Comparison of ENCODE assay signal across 8 cellular contexts in genomic region chr6:53679446-53679933, GRCh38. TPM values are rescaled to one million over a fixed set of nuclear protein-coding genes. Genes with fewer than 3 reads are reported as not detected.
DNase-seq lines count a peak whose midpoint lies in the region; ATAC-seq and TF ChIP-seq lines count a peak whose summit lies in the region.

No MANE protein-coding gene starts in this region.

- CTCF ChIA-PET in MCF 10A (lab: Yijun Ruan, JAX), result interaction anchor here (0.6 to 1.3 kb wide), 10 partner anchors 9 to 506 kb away, joined by 3 to 10 read pairs (median 3); no protein-coding TSS in a partner anchor

- H3K27ac Mint-ChIP-seq in natural killer cell (peak overlapping the region in 1 of 2 donors; percentile 26), MCF 10A (ENCODE audit: low read depth, unreplicated experiment) (peak overlapping the region; percentile 37)
- no peak overlapping the region for H3K27ac Mint-ChIP-seq in natural killer cell treated with Interleukin-12 subunit alpha and Interleukin-12 subunit beta and Interleukin-15 and Interleukin-18, amount 100 ng/mL, for 72 hours
- no peak overlapping the region for H3K27ac Mint-ChIP-seq in stimulated activated memory B cell treated with anti-CD40 and anti-IgM and Interleukin-4, amounts not matched to agents 10 μg/mL and 1 μg/mL and 100 μg/mL, for 72 hours

- intact Hi-C loops in natural killer cell (cut with micrococcal nuclease) (no loop called here), MCF 10A (cut with micrococcal nuclease) (loop anchor here (1.0 kb wide), 2 partner anchors 28 to 186 kb away; no protein-coding TSS in a partner anchor)

- no peaks in the 10 kb centered on the region for H3K9me3 Mint-ChIP-seq in natural killer cell
- H3K9me3 Mint-ChIP-seq in natural killer cell treated with Interleukin-12 subunit alpha and Interleukin-12 subunit beta and Interleukin-15 and Interleukin-18, amount 100 ng/mL, for 72 hours, result no peaks in the 10 kb centered on the region
- H3K9me3 Mint-ChIP-seq in MCF 10A (ENCODE audit: unreplicated experiment), result no peaks in the 10 kb centered on the region
- no peaks in the 10 kb centered on the region for H3K9me3 Mint-ChIP-seq in stimulated activated memory B cell treated with anti-CD40 and anti-IgM and Interleukin-4, amounts not matched to agents 10 μg/mL and 1 μg/mL and 100 μg/mL, for 72 hours

- no peak for DNase-seq in natural killer cell
- DNase-seq in natural killer cell treated with Interleukin-12 subunit alpha and Interleukin-12 subunit beta and Interleukin-15 and Interleukin-18, amount 100 ng/mL, for 72 hours (ENCODE audit: low spot score), result no peak
- DNase-seq in KBM-7, result peak; percentile 43
- peak; percentile 58 for DNase-seq in MCF 10A (ENCODE audit: unreplicated experiment)
- no peak for DNase-seq in left lobe of liver (ENCODE audit: low spot score)
- DNase-seq in retina, result no peak

- ATAC-seq in natural killer cell (peak in 2 of 3 donors; percentile 57 to 63), left lobe of liver (peak; percentile 82), HG03095 (IDR thresholded peaks at IDR 0.05; ENCODE audit: unreplicated experiment) (no peak)
- ATAC-seq in natural killer cell treated with Interleukin-12 subunit alpha and Interleukin-12 subunit beta and Interleukin-15 and Interleukin-18, amount 100 ng/mL, for 72 hours, result no peak
- ATAC-seq in stimulated activated memory B cell treated with anti-CD40 and anti-IgM and Interleukin-4, amounts not matched to agents 10 μg/mL and 1 μg/mL and 100 μg/mL, for 72 hours, result no peak

- H3K27me3 Mint-ChIP-seq in natural killer cell (ENCODE audit: low read depth in 2 of 2), result peaks cover 2 to 19% of the 10 kb centered on the region in 2 donors
- peaks cover 0 to 3% of the 10 kb centered on the region in 2 donors for H3K27me3 Mint-ChIP-seq in natural killer cell treated with Interleukin-12 subunit alpha and Interleukin-12 subunit beta and Interleukin-15 and Interleukin-18, amount 100 ng/mL, for 72 hours
- H3K27me3 Mint-ChIP-seq in MCF 10A (ENCODE audit: insufficient read depth, unreplicated experiment), result no peaks in the 10 kb centered on the region
- no peaks in the 10 kb centered on the region for H3K27me3 Mint-ChIP-seq in stimulated activated memory B cell treated with anti-CD40 and anti-IgM and Interleukin-4, amounts not matched to agents 10 μg/mL and 1 μg/mL and 100 μg/mL, for 72 hours

- TF ChIP-seq CTCF in natural killer cell (IDR thresholded peaks at IDR 0.05) (peak; percentile 21), MCF 10A (IDR thresholded peaks at IDR 0.05; ENCODE audit: unreplicated experiment) (peak; percentile 35)

- no peaks in the 10 kb centered on the region for H3K4me1 Mint-ChIP-seq in natural killer cell
- H3K4me1 Mint-ChIP-seq in natural killer cell treated with Interleukin-12 subunit alpha and Interleukin-12 subunit beta and Interleukin-15 and Interleukin-18, amount 100 ng/mL, for 72 hours (ENCODE audit: low read depth in 2 of 2), result no peaks in the 10 kb centered on the region
- no peaks in the 10 kb centered on the region for H3K4me1 Mint-ChIP-seq in MCF 10A (ENCODE audit: insufficient read depth, unreplicated experiment)
- no peaks in the 10 kb centered on the region for H3K4me1 Mint-ChIP-seq in stimulated activated memory B cell treated with anti-CD40 and anti-IgM and Interleukin-4, amounts not matched to agents 10 μg/mL and 1 μg/mL and 100 μg/mL, for 72 hours

- H3K4me3 Mint-ChIP-seq in natural killer cell (no peak overlapping the region), MCF 10A (ENCODE audit: unreplicated experiment) (no peak overlapping the region)
- H3K4me3 Mint-ChIP-seq in natural killer cell treated with Interleukin-12 subunit alpha and Interleukin-12 subunit beta and Interleukin-15 and Interleukin-18, amount 100 ng/mL, for 72 hours, result no peak overlapping the region
- H3K4me3 Mint-ChIP-seq in stimulated activated memory B cell treated with anti-CD40 and anti-IgM and Interleukin-4, amounts not matched to agents 10 μg/mL and 1 μg/mL and 100 μg/mL, for 72 hours, result no peak overlapping the region

- in situ Hi-C loops in KBM-7 (cut with MboI; ENCODE audit: low pct_unique_long_range_greater_than_20kb, low sequenced_read_pairs), result no loop called here

- BruUV-seq in MCF 10A (replicated peaks; lab: Mats Ljungman, UMichigan), result no TSS peak

- no peaks in the 10 kb centered on the region for H3K36me3 Mint-ChIP-seq in natural killer cell
- H3K36me3 Mint-ChIP-seq in natural killer cell treated with Interleukin-12 subunit alpha and Interleukin-12 subunit beta and Interleukin-15 and Interleukin-18, amount 100 ng/mL, for 72 hours, result no peaks in the 10 kb centered on the region
- H3K36me3 Mint-ChIP-seq in MCF 10A (ENCODE audit: insufficient read depth, unreplicated experiment), result no peaks in the 10 kb centered on the region
- no peaks in the 10 kb centered on the region for H3K36me3 Mint-ChIP-seq in stimulated activated memory B cell treated with anti-CD40 and anti-IgM and Interleukin-4, amounts not matched to agents 10 μg/mL and 1 μg/mL and 100 μg/mL, for 72 hours

- POLR2A ChIA-PET in MCF 10A (lab: Yijun Ruan, JAX), result interaction anchor here (1.2 kb wide), 1 partner anchor 187 kb away, joined by 3 read pairs; no protein-coding TSS in a partner anchor

RNA-seq across cellular contexts. Expression of gene KLHL31, which starts 13.9 kb away (rescaled TPM):
- total RNA-seq in natural killer cell (under 1 TPM; 0.05 to 0.11 (median 0.09) TPM), MCF 10A (2022) (0.37 and 0.54 TPM in 2 replicates), left lobe of liver (0.25 TPM)
- total RNA-seq in natural killer cell treated with Interleukin-12 subunit alpha and Interleukin-12 subunit beta and Interleukin-15 and Interleukin-18, amount 100 ng/mL, for 72 hours, result under 1 TPM; 0.12 to 0.22 TPM

Comparison
In these comparisons a context has a peak if more than half of its experiments do, and no peak if none do; other contexts are left out.
1. ATAC-seq: peak in natural killer cell (2 of 3) and left lobe of liver (single experiment); none in natural killer cell treated with Interleukin-12 subunit alpha and Interleukin-12 subunit beta and Interleukin-15 and Interleukin-18, amount 100 ng/mL, for 72 hours (0 of 2), stimulated activated memory B cell treated with anti-CD40 and anti-IgM and Interleukin-4, amounts not matched to agents 10 μg/mL and 1 μg/mL and 100 μg/mL, for 72 hours (single experiment) and HG03095 (single experiment).
2. DNase-seq: peak in KBM-7 (single experiment) and MCF 10A (single experiment); none in natural killer cell (single experiment), natural killer cell treated with Interleukin-12 subunit alpha and Interleukin-12 subunit beta and Interleukin-15 and Interleukin-18, amount 100 ng/mL, for 72 hours (single experiment), left lobe of liver (single experiment) and retina (single experiment).